Comparison of ENCODE assay signal across 17 cellular contexts in genomic region chr14:74981833-74982232, GRCh38. TPM values are rescaled to one million over a fixed set of nuclear protein-coding genes. Genes with fewer than 3 reads are reported as not detected.
"Had no signal": no experiment of that assay in that cellular context is flagged by ENCODE, and none has a peak within 500 bp of the region (broad histone marks: within the 10 kb centered on the region; RNA-seq: fewer than 3 reads in every experiment).

No MANE protein-coding gene starts in this region.

- H3K9me3 Mint-ChIP-seq: activated naive CD8-positive, alpha-beta T cell treated with anti-CD3 and anti-CD28 coated beads, Interleukin-2, amount 50 U/mL, for 24 hours; activated T-cell treated with anti-CD3 and anti-CD28 coated beads, Interleukin-2, amount 50 U/mL, for 72 hours; naive thymus-derived CD8-positive, alpha-beta T cell; T-cell had no signal

- H2AFZ ChIP-seq: hepatocyte had no signal

- H3K4me3 ChIP-seq: colonic mucosa, gastroesophageal sphincter, hepatocyte, lower lobe of right lung, transverse colon had no signal

- H3K4me2 ChIP-seq: hepatocyte had no signal

- H3K4me1 Mint-ChIP-seq: activated naive CD8-positive, alpha-beta T cell treated with anti-CD3 and anti-CD28 coated beads, Interleukin-2, amount 50 U/mL, for 24 hours; naive thymus-derived CD8-positive, alpha-beta T cell; T-cell had no signal

- ATAC-seq: activated naive CD8-positive, alpha-beta T cell treated with anti-CD3 and anti-CD28 coated beads, Interleukin-2, amount 50 U/mL, for 24 hours; activated T-cell treated with anti-CD3 and anti-CD28 coated beads, Interleukin-2, amount 50 U/mL, for 72 hours; gastroesophageal sphincter; lower lobe of right lung; naive thymus-derived CD8-positive, alpha-beta T cell; T-cell had no signal

- H3K27me3 Mint-ChIP-seq: activated naive CD8-positive, alpha-beta T cell treated with anti-CD3 and anti-CD28 coated beads, Interleukin-2, amount 50 U/mL, for 24 hours; T-cell had no signal

- H3K4me3 Mint-ChIP-seq: activated naive CD8-positive, alpha-beta T cell treated with anti-CD3 and anti-CD28 coated beads, Interleukin-2, amount 50 U/mL, for 24 hours; activated T-cell treated with anti-CD3 and anti-CD28 coated beads, Interleukin-2, amount 50 U/mL, for 72 hours; naive thymus-derived CD8-positive, alpha-beta T cell; T-cell had no signal

- H3K27ac ChIP-seq: colonic mucosa, epithelial cell of prostate, lower lobe of right lung, transverse colon had no signal

- DNase-seq: activated CD4-positive, alpha-beta T cell treated with anti-CD3 and anti-CD28 coated beads for 1 hour; activated CD4-positive, alpha-beta T cell treated with anti-CD3 and anti-CD28 coated beads, Interleukin-2, amount 50 U/mL, for 48 hours; activated naive CD4-positive, alpha-beta T cell; activated naive CD8-positive, alpha-beta T cell treated with anti-CD3 and anti-CD28 coated beads, Interleukin-2, amount 50 U/mL, for 24 hours; activated T-cell treated with anti-CD3 and anti-CD28 coated beads, Interleukin-2, amount 50 U/mL, for 72 hours; colonic mucosa; effector CD4-positive, alpha-beta T cell; lower lobe of right lung; naive thymus-derived CD8-positive, alpha-beta T cell; nucleus accumbens; T-cell; T1000; transverse colon had no signal

- H3K36me3 Mint-ChIP-seq: naive thymus-derived CD8-positive, alpha-beta T cell; T-cell had no signal

- H3K4me1 ChIP-seq: colonic mucosa, transverse colon had no signal

- H3K79me2 ChIP-seq: hepatocyte had no signal

- H3K9me3 ChIP-seq: colonic mucosa, gastroesophageal sphincter, lower lobe of right lung, transverse colon had no signal

- H3K27me3 ChIP-seq: colonic mucosa, gastroesophageal sphincter, hepatocyte, transverse colon had no signal

- H3K27ac Mint-ChIP-seq: activated naive CD8-positive, alpha-beta T cell treated with anti-CD3 and anti-CD28 coated beads, Interleukin-2, amount 50 U/mL, for 24 hours; activated T-cell treated with anti-CD3 and anti-CD28 coated beads, Interleukin-2, amount 50 U/mL, for 72 hours; T-cell had no signal

- H3K36me3 ChIP-seq: colonic mucosa, gastroesophageal sphincter, lower lobe of right lung, transverse colon had no signal

RNA-seq across cellular contexts. Expression of gene PGF, which starts 26.4 kb away (rescaled TPM):
- total RNA-seq: mononuclear cell; naive thymus-derived CD8-positive, alpha-beta T cell had no signal
